In genomic region chr6:35024601-35025054, GRCh38 we compare ENCODE assay signal across 1 cellular context.
TF ChIP-seq lines count a peak whose summit lies in the region.

No MANE protein-coding gene starts in this region.

TF ChIP-seq in HEK293, 187 proteins besides CTCF, POLR2A, EP300 and RAD21 (continued from another document and continues in another):
- TF ChIP-seq ZNF510 (tag by site-specific recombination; IDR thresholded peaks at IDR 0.05; ENCODE audit: insufficient replicate concordance) = no peak
- no peak for TF ChIP-seq TCF7L2 (IDR thresholded peaks at IDR 0.05; ENCODE audit: borderline replicate concordance, low read depth, low read length)
- TF ChIP-seq ZNF148 (tag by site-specific recombination; IDR thresholded peaks at IDR 0.05; ENCODE audit: borderline replicate concordance) = no peak
- TF ChIP-seq ZNF132 (tag by site-specific recombination; IDR thresholded peaks at IDR 0.05; ENCODE audit: borderline replicate concordance) = no peak
- peak; percentile 22; the same call in 1 of the 2 replicates for TF ChIP-seq SP2 (tag by site-specific recombination; IDR thresholded peaks at IDR 0.05)
- no peak for TF ChIP-seq ZNF133 (tag by site-specific recombination; IDR thresholded peaks at IDR 0.05)
- no peak for TF ChIP-seq ZNF324 (tag by site-specific recombination; IDR thresholded peaks at IDR 0.05)
- no peak for TF ChIP-seq ZNF121 (tag by site-specific recombination; IDR thresholded peaks at IDR 0.05)
- peak; percentile 35; the same call in 1 of the 2 replicates for TF ChIP-seq WT1 (tag by site-specific recombination; IDR thresholded peaks at IDR 0.05)
- TF ChIP-seq MYNN (tag by site-specific recombination; IDR thresholded peaks at IDR 0.05; ENCODE audit: borderline replicate concordance) = no peak
- no peak for TF ChIP-seq ZNF560 (tag by site-specific recombination; IDR thresholded peaks at IDR 0.05; ENCODE audit: borderline replicate concordance)
- TF ChIP-seq ZNF561 (tag by site-specific recombination; IDR thresholded peaks at IDR 0.05; ENCODE audit: borderline replicate concordance) = peak; percentile 48; the same call in 1 of the 2 replicates
- no peak for TF ChIP-seq ZNF16 (tag by site-specific recombination; IDR thresholded peaks at IDR 0.05; ENCODE audit: low read depth)
- no peak for TF ChIP-seq PRDM2 (tag by site-specific recombination; IDR thresholded peaks at IDR 0.05; ENCODE audit: borderline replicate concordance)
- TF ChIP-seq ZNF692 (tag by site-specific recombination; IDR thresholded peaks at IDR 0.05) = 0 out of 2 replicates have a peak, but pooled peaks have one; percentile 15
- no peak for TF ChIP-seq ZNF639 (tag by site-specific recombination; IDR thresholded peaks at IDR 0.05)
- TF ChIP-seq ZNF677 (tag by site-specific recombination; IDR thresholded peaks at IDR 0.05) = no peak
- no peak for TF ChIP-seq INSM2 (tag by site-specific recombination; IDR thresholded peaks at IDR 0.05)
- no peak for TF ChIP-seq PBX3 (CRISPR knock-in tag; IDR thresholded peaks at IDR 0.05)
- no peak for TF ChIP-seq ZSCAN23 (tag by site-specific recombination; IDR thresholded peaks at IDR 0.05)
- peak; percentile 10; the same call in 1 of the 2 replicates for TF ChIP-seq ZBTB44 (tag by site-specific recombination; IDR thresholded peaks at IDR 0.05)
- no peak for TF ChIP-seq ZNF433 (tag by site-specific recombination; IDR thresholded peaks at IDR 0.05; ENCODE audit: low read depth)
- peak; percentile 39 for TF ChIP-seq ZNF335 (tag by site-specific recombination; conservative IDR thresholded peaks at IDR 0.05)
- no peak for TF ChIP-seq MEIS1 (CRISPR knock-in tag; IDR thresholded peaks at IDR 0.05; ENCODE audit: borderline replicate concordance)
- no peak for TF ChIP-seq ZNF449 (tag by site-specific recombination; IDR thresholded peaks at IDR 0.05)
- no peak for TF ChIP-seq ZNF114 (tag by site-specific recombination; IDR thresholded peaks at IDR 0.05)
- no peak for TF ChIP-seq ZBTB6 (tag by site-specific recombination; IDR thresholded peaks at IDR 0.05)
- TF ChIP-seq ZNF544 (tag by site-specific recombination; IDR thresholded peaks at IDR 0.05) = no peak
- no peak for TF ChIP-seq ZBTB7A (tag by site-specific recombination; IDR thresholded peaks at IDR 0.05; ENCODE audit: low read depth)
- TF ChIP-seq ZXDB (tag by site-specific recombination; IDR thresholded peaks at IDR 0.05) = 0 out of 2 replicates have a peak, but pooled peaks have one; percentile 21
- no peak for TF ChIP-seq ZNF175 (tag by site-specific recombination; IDR thresholded peaks at IDR 0.05)
- TF ChIP-seq ZNF654 (tag by site-specific recombination; IDR thresholded peaks at IDR 0.05; ENCODE audit: low read depth) = no peak
- TF ChIP-seq ZSCAN18 (tag by site-specific recombination; IDR thresholded peaks at IDR 0.05) = no peak
